ENCODE assay signal across 1 cellular context in genomic region chr1:23958810-23959460, GRCh38.
TF ChIP-seq lines count a peak whose summit lies in the region.

No MANE protein-coding gene starts in this region.

TF ChIP-seq in HEK293, 187 proteins besides CTCF, POLR2A, EP300 and RAD21 (continued from another document):
- TF ChIP-seq ZNF18 (tag by site-specific recombination; IDR thresholded peaks at IDR 0.05) (no peak), ZSCAN30 (tag by site-specific recombination; IDR thresholded peaks at IDR 0.05) (peak; percentile 49; the same call in 1 of the 2 replicates), ZNF791 (tag by site-specific recombination; IDR thresholded peaks at IDR 0.05) (no peak), ZNF555 (tag by site-specific recombination; conservative IDR thresholded peaks at IDR 0.05) (no peak), ZNF138 (tag by site-specific recombination; IDR thresholded peaks at IDR 0.05; ENCODE audit: borderline replicate concordance) (no peak), ZNF654 (tag by site-specific recombination; IDR thresholded peaks at IDR 0.05; ENCODE audit: low read depth) (no peak), ZNF449 (tag by site-specific recombination; IDR thresholded peaks at IDR 0.05) (no peak), ZNF529 (tag by site-specific recombination; IDR thresholded peaks at IDR 0.05; ENCODE audit: insufficient replicate concordance) (no peak), ZNF610 (tag by site-specific recombination; IDR thresholded peaks at IDR 0.05; ENCODE audit: borderline replicate concordance) (no peak; the same call in 1 of the 2 replicates), HIC1 (tag by site-specific recombination; IDR thresholded peaks at IDR 0.05) (peak; percentile 87), ZNF416 (tag by site-specific recombination; IDR thresholded peaks at IDR 0.05) (no peak), SETDB1 (IDR thresholded peaks at IDR 0.05; ENCODE audit: insufficient read length, low read length) (no peak), ZFP41 (tag by site-specific recombination; IDR thresholded peaks at IDR 0.05; ENCODE audit: borderline replicate concordance) (no peak), YY2 (tag by site-specific recombination; IDR thresholded peaks at IDR 0.05) (no peak), ZNF664 (tag by site-specific recombination; IDR thresholded peaks at IDR 0.05) (no peak), ZFP69B (tag by site-specific recombination; IDR thresholded peaks at IDR 0.05) (peak; percentile 82), ZNF350 (tag by site-specific recombination; IDR thresholded peaks at IDR 0.05) (no peak), BCL11B (tag by site-specific recombination; IDR thresholded peaks at IDR 0.05; ENCODE audit: low read depth) (no peak; the same call in 1 of the 2 replicates), ZNF623 (tag by site-specific recombination; IDR thresholded peaks at IDR 0.05) (no peak; the same call in 1 of the 2 replicates), ZNF521 (tag by site-specific recombination; IDR thresholded peaks at IDR 0.05) (no peak), OSR2 (tag by site-specific recombination; IDR thresholded peaks at IDR 0.05) (peak; percentile 47), ZNF292 (tag by site-specific recombination; IDR thresholded peaks at IDR 0.05; ENCODE audit: borderline replicate concordance, low read depth) (no peak), ZNF335 (tag by site-specific recombination; conservative IDR thresholded peaks at IDR 0.05) (peak; percentile 84), OVOL3 (tag by site-specific recombination; IDR thresholded peaks at IDR 0.05) (no peak), ZNF37A (tag by site-specific recombination; IDR thresholded peaks at IDR 0.05) (no peak), ZSCAN5A (tag by site-specific recombination; IDR thresholded peaks at IDR 0.05) (no peak), WT1 (tag by site-specific recombination; IDR thresholded peaks at IDR 0.05) (peak; percentile 69), SP2 (tag by site-specific recombination; IDR thresholded peaks at IDR 0.05) (peak; percentile 88), ZNF169 (tag by site-specific recombination; IDR thresholded peaks at IDR 0.05) (no peak), ZNF549 (tag by site-specific recombination; IDR thresholded peaks at IDR 0.05) (no peak), ZNF658 (tag by site-specific recombination; IDR thresholded peaks at IDR 0.05) (no peak), ZNF133 (tag by site-specific recombination; IDR thresholded peaks at IDR 0.05) (no peak), REST (tag by site-specific recombination; IDR thresholded peaks at IDR 0.05) (no peak), AEBP2 (tag by site-specific recombination; IDR thresholded peaks at IDR 0.05; ENCODE audit: borderline replicate concordance) (no peak), ZNF23 (tag by site-specific recombination; IDR thresholded peaks at IDR 0.05; ENCODE audit: borderline replicate concordance) (no peak)
